ENCODE assay signal across 19 cellular contexts in the genomic region with DNA sequence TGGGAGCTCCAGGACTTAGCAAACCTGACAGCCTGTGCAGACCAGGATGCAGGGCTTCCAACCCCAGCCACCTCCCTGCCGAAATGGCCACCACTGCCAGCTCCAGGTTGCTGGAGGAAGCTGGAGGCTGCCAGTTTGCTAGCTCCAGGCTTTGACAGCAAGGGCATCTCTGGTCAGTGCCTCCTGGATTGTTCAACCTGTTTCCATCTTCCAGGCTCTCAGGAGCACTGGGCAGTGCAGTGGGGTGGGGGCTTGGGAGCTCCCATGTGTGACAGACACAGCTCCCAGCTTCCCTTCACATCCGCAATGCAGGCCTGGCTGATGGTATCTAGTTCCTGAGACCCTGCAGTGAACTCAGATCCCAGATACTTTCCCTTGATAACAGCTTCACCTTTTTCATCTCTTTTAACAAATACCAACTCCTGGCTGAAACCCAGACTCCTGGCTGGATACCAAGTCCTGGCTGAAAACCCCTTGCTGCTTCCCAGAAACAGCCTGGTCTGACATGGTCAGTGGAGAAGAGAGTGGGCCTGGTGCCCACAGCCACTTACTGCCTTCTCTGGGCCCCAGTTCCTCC. TPM values are rescaled to one million over a fixed set of nuclear protein-coding genes. Genes with fewer than 3 reads are reported as not detected.
DNase-seq lines count a peak whose midpoint lies in the region; ATAC-seq and TF ChIP-seq lines count a peak whose summit lies in the region.
"Had no signal": no experiment of that assay in that cellular context is flagged by ENCODE, and none has a peak within 500 bp of the region (broad histone marks: within the 10 kb centered on the region; RNA-seq: fewer than 3 reads in every experiment).

No MANE protein-coding gene starts in this region.

- ATAC-seq in left cardiac atrium = no peak
- ATAC-seq: activated CD4-positive, CD25-positive, alpha-beta regulatory T cell treated with anti-CD3 and anti-CD28 coated beads, Interleukin-2, amount 50 U/mL, for 24 hours had no signal

- no peak overlapping the region for H3K4me3 ChIP-seq in parathyroid adenoma (ENCODE audit: low read depth, low read length)
- H3K4me3 ChIP-seq: Peyer's patch, prostate gland had no signal

- H3K4me3 Mint-ChIP-seq in activated CD4-positive, alpha-beta memory T cell treated with anti-CD3 and anti-CD28 coated beads for 36 hours = no peak overlapping the region
- no peak overlapping the region for H3K4me3 Mint-ChIP-seq in activated CD4-positive, alpha-beta memory T cell treated with anti-CD3 and anti-CD28 coated beads, Interleukin-2, amount 10 ng/mL, durations not matched to agents 7 days and 5 days
- no peak overlapping the region for H3K4me3 Mint-ChIP-seq in CD14-positive monocyte
- H3K4me3 Mint-ChIP-seq: nephron progenitor cell had no signal

- peak overlapping the region; percentile 53 for H2AFZ ChIP-seq in parathyroid adenoma

- no peak overlapping the region for H3K4me2 ChIP-seq in parathyroid adenoma (ENCODE audit: low read length)

- TF ChIP-seq CTCF in CD14-positive monocyte (IDR thresholded peaks at IDR 0.05) (no peak), parathyroid adenoma (IDR thresholded peaks at IDR 0.05) (no peak)

- no peaks in the 10 kb centered on the region for H3K27me3 Mint-ChIP-seq in activated CD4-positive, alpha-beta memory T cell treated with anti-CD3 and anti-CD28 coated beads for 36 hours
- peaks cover 22% of the 10 kb centered on the region for H3K27me3 Mint-ChIP-seq in activated CD4-positive, alpha-beta memory T cell treated with anti-CD3 and anti-CD28 coated beads, Interleukin-2, amount 10 ng/mL, durations not matched to agents 7 days and 5 days
- H3K27me3 Mint-ChIP-seq in CD14-positive monocyte (ENCODE audit: low read depth in 3 of 3) = peaks cover 8 to 20% (median 10%) of the 10 kb centered on the region in 3 donors

- H3K36me3 Mint-ChIP-seq in activated CD4-positive, alpha-beta memory T cell treated with anti-CD3 and anti-CD28 coated beads for 36 hours = no peaks in the 10 kb centered on the region
- H3K36me3 Mint-ChIP-seq in activated CD4-positive, alpha-beta memory T cell treated with anti-CD3 and anti-CD28 coated beads, Interleukin-2, amount 10 ng/mL, durations not matched to agents 7 days and 5 days (ENCODE audit: low read depth) = no peaks in the 10 kb centered on the region
- no peaks in the 10 kb centered on the region for H3K36me3 Mint-ChIP-seq in CD14-positive monocyte

- no peaks in the 10 kb centered on the region for H3K36me3 ChIP-seq in parathyroid adenoma (ENCODE audit: control insufficient read depth, insufficient read depth, low read length)
- H3K36me3 ChIP-seq: Peyer's patch, prostate gland had no signal

- intact Hi-C loops in activated CD4-positive, alpha-beta memory T cell treated with anti-CD3 and anti-CD28 coated beads for 36 hours (cut with micrococcal nuclease) = no loop called here
- intact Hi-C loops in CD14-positive monocyte (cut with micrococcal nuclease) (no loop called here), left cardiac atrium (cut with DNase I) (no loop called here)

- no peaks in the 10 kb centered on the region for H3K9me3 ChIP-seq in parathyroid adenoma (ENCODE audit: control insufficient read depth, low read length)
- H3K9me3 ChIP-seq: Peyer's patch, prostate gland had no signal

- no peaks in the 10 kb centered on the region for H3K9me3 Mint-ChIP-seq in activated CD4-positive, alpha-beta memory T cell treated with anti-CD3 and anti-CD28 coated beads for 36 hours
- H3K9me3 Mint-ChIP-seq in activated CD4-positive, alpha-beta memory T cell treated with anti-CD3 and anti-CD28 coated beads, Interleukin-2, amount 10 ng/mL, durations not matched to agents 7 days and 5 days = no peaks in the 10 kb centered on the region
- peaks cover 0 to 3% (median 0%) of the 10 kb centered on the region in 7 donors for H3K9me3 Mint-ChIP-seq in CD14-positive monocyte
- H3K9me3 Mint-ChIP-seq: nephron progenitor cell had no signal

- H3K4me1 Mint-ChIP-seq in activated CD4-positive, alpha-beta memory T cell treated with anti-CD3 and anti-CD28 coated beads for 36 hours (ENCODE audit: low read depth) = no peaks in the 10 kb centered on the region
- no peaks in the 10 kb centered on the region for H3K4me1 Mint-ChIP-seq in activated CD4-positive, alpha-beta memory T cell treated with anti-CD3 and anti-CD28 coated beads, Interleukin-2, amount 10 ng/mL, durations not matched to agents 7 days and 5 days
- H3K4me1 Mint-ChIP-seq in CD14-positive monocyte = no peaks in the 10 kb centered on the region

- no peaks in the 10 kb centered on the region for H3K79me2 ChIP-seq in parathyroid adenoma

- CTCF ChIA-PET in activated CD4-positive, alpha-beta memory T cell treated with anti-CD3 and anti-CD28 coated beads for 36 hours (lab: Charles Lee) = no interaction called here
- CTCF ChIA-PET in activated CD4-positive, alpha-beta memory T cell treated with anti-CD3 and anti-CD28 coated beads, Interleukin-2, amount 10 ng/mL, durations not matched to agents 7 days and 5 days (lab: Charles Lee) = no interaction called here

- POLR2A ChIA-PET in activated CD4-positive, alpha-beta memory T cell treated with anti-CD3 and anti-CD28 coated beads for 36 hours (lab: Charles Lee) = no interaction called here
- POLR2A ChIA-PET in activated CD4-positive, alpha-beta memory T cell treated with anti-CD3 and anti-CD28 coated beads, Interleukin-2, amount 10 ng/mL, durations not matched to agents 7 days and 5 days (lab: Charles Lee) = no interaction called here

- DNase-seq in activated CD4-positive, alpha-beta memory T cell treated with anti-CD3 and anti-CD28 coated beads for 36 hours = peak; percentile 4
- no peak for DNase-seq in activated CD4-positive, alpha-beta memory T cell treated with anti-CD3 and anti-CD28 coated beads, Interleukin-2, amount 10 ng/mL, durations not matched to agents 7 days and 5 days
- DNase-seq in CD14-positive monocyte (ENCODE audit: low spot score) = peak; percentile 17
- peak; percentile 4 for DNase-seq in left cardiac atrium
- no peak for DNase-seq in T1000 (lab: John Stamatoyannopoulos, UW)
- DNase-seq in H4 (ENCODE audit: low spot score) = no peak
- no peak for DNase-seq in SHP77 (lab: John Stamatoyannopoulos, UW)
- DNase-seq: DMS 273 treated with DMSO at 0.1 percent for 48 hours, HCEC 1CT, hypothalamus, KBM-7, NCI-H1694 treated with DMSO at 0.1 percent for 48 hours, NCI-H345, nephron progenitor cell had no signal

- H3K9ac ChIP-seq in parathyroid adenoma = no peak overlapping the region

- peaks cover 17% of the 10 kb centered on the region for H3K4me1 ChIP-seq in parathyroid adenoma
- H3K4me1 ChIP-seq: Peyer's patch, prostate gland had no signal

- peak overlapping the region; percentile 12 for H3K27ac ChIP-seq in parathyroid adenoma
- H3K27ac ChIP-seq: C4-2B, Peyer's patch, prostate gland had no signal

- no peak overlapping the region for H3K27ac Mint-ChIP-seq in activated CD4-positive, alpha-beta memory T cell treated with anti-CD3 and anti-CD28 coated beads for 36 hours
- H3K27ac Mint-ChIP-seq in activated CD4-positive, alpha-beta memory T cell treated with anti-CD3 and anti-CD28 coated beads, Interleukin-2, amount 10 ng/mL, durations not matched to agents 7 days and 5 days = no peak overlapping the region
- no peak overlapping the region for H3K27ac Mint-ChIP-seq in CD14-positive monocyte
- H3K27ac Mint-ChIP-seq: nephron progenitor cell had no signal

- no peaks in the 10 kb centered on the region for H3K27me3 ChIP-seq in parathyroid adenoma (ENCODE audit: control insufficient read depth, insufficient read depth, low read length)
- H3K27me3 ChIP-seq: Peyer's patch had no signal

RNA-seq across cellular contexts. Expression of a gene that starts 20.8 kb away (rescaled TPM):
- total RNA-seq in activated CD4-positive, alpha-beta memory T cell treated with anti-CD3 and anti-CD28 coated beads for 36 hours = under 1 TPM; 0.07 to 0.17 TPM
- under 1 TPM; 0.28 to 0.50 TPM for total RNA-seq in activated CD4-positive, alpha-beta memory T cell treated with anti-CD3 and anti-CD28 coated beads, Interleukin-2, amount 10 ng/mL, durations not matched to agents 7 days and 5 days
- polyA plus RNA-seq in CD14-positive monocyte = under 1 TPM; 0.08 to 0.14 TPM
- total RNA-seq in left cardiac atrium = 1 to 10 TPM in 1 of 2 donors, under 1 TPM in 1; 0.84 to 6.1 TPM
- total RNA-seq in H4 (2014; rRNA removed; shearing (Covaris generic)) = 0.04 TPM in 1 of 2 replicates, not detected in the other

Comparison
In these comparisons a context has a peak if more than half of its experiments do, and no peak if none do; other contexts are left out.
1. DNase-seq: peak in activated CD4-positive, alpha-beta memory T cell treated with anti-CD3 and anti-CD28 coated beads for 36 hours (single experiment), CD14-positive monocyte (single experiment) and left cardiac atrium (single experiment); none in activated CD4-positive, alpha-beta memory T cell treated with anti-CD3 and anti-CD28 coated beads, Interleukin-2, amount 10 ng/mL, durations not matched to agents 7 days and 5 days (single experiment), T1000 (single experiment), H4 (single experiment) and SHP77 (0 of 2).